Comparison of ENCODE assay signal across 8 cellular contexts in genomic region chr10:103244663-103245271, GRCh38. TPM values are rescaled to one million over a fixed set of nuclear protein-coding genes. Genes with fewer than 3 reads are reported as not detected.
DNase-seq lines count a peak whose midpoint lies in the region; ATAC-seq and TF ChIP-seq lines count a peak whose summit lies in the region.

No MANE protein-coding gene starts in this region.

- H3K4me1 ChIP-seq in right lobe of liver = peaks cover 0 to 4% (median 0%) of the 10 kb centered on the region in 4 donors

- H3K27me3 ChIP-seq in right lobe of liver = no peaks in the 10 kb centered on the region

- CTCF ChIA-PET in activated CD4-positive, alpha-beta T cell treated with anti-CD3 and anti-CD28 coated beads, Interleukin-2, amount 10 ng/mL, durations not matched to agents 7 days and 5 days (lab: Charles Lee) = interaction anchor here (0.6 to 2.3 kb wide), 25 partner anchors 10 to 526 kb away, joined by 3 to 13 read pairs (median 3); partner anchors contain the start of genes CNNM2 and WBP1L

- H3K36me3 ChIP-seq in right lobe of liver = no peaks in the 10 kb centered on the region

- in situ Hi-C loops in ACHN (cut with HindIII; ENCODE audit: low pct_ligation_motif_present, low pct_unique_long_range_greater_than_20kb, low sequenced_read_pairs) = no loop called here
- in situ Hi-C loops in GM13976 (cut with MboI; ENCODE audit: low sequenced_read_pairs, unreplicated experiment) = no loop called here

- peaks cover 22% of the 10 kb centered on the region for H3K4me1 Mint-ChIP-seq in activated CD4-positive, alpha-beta T cell treated with anti-CD3 and anti-CD28 coated beads, Interleukin-2, amount 10 ng/mL, durations not matched to agents 7 days and 5 days
- H3K4me1 Mint-ChIP-seq in dendritic cell treated with granulocyte-macrophage colony-stimulating factor and Interleukin-4, amounts not matched to agents 40 ng/mL and 50 ng/mL, for 4 days (ENCODE audit: low read depth) = peaks cover 32% of the 10 kb centered on the region

- peaks cover 4% of the 10 kb centered on the region for H3K27me3 Mint-ChIP-seq in activated CD4-positive, alpha-beta T cell treated with anti-CD3 and anti-CD28 coated beads, Interleukin-2, amount 10 ng/mL, durations not matched to agents 7 days and 5 days
- H3K27me3 Mint-ChIP-seq in dendritic cell treated with granulocyte-macrophage colony-stimulating factor and Interleukin-4, amounts not matched to agents 40 ng/mL and 50 ng/mL, for 4 days = no peaks in the 10 kb centered on the region

- peak overlapping the region; percentile 50 for H3K27ac Mint-ChIP-seq in activated CD4-positive, alpha-beta T cell treated with anti-CD3 and anti-CD28 coated beads, Interleukin-2, amount 10 ng/mL, durations not matched to agents 7 days and 5 days
- peak overlapping the region; percentile 28 for H3K27ac Mint-ChIP-seq in dendritic cell treated with granulocyte-macrophage colony-stimulating factor and Interleukin-4, amounts not matched to agents 40 ng/mL and 50 ng/mL, for 4 days

- H3K27ac ChIP-seq in right lobe of liver = no peak overlapping the region

- peak; percentile 87 for DNase-seq in ACHN
- peak; percentile 86 for DNase-seq in GM13976 (ENCODE audit: low spot score)
- DNase-seq in NCI-H460 (ENCODE audit: extremely low read depth, low read depth) = peak; percentile 85
- peak; percentile 74 for DNase-seq in activated CD4-positive, alpha-beta T cell treated with anti-CD3 and anti-CD28 coated beads, Interleukin-2, amount 10 ng/mL, durations not matched to agents 7 days and 5 days
- peak; percentile 47 to 67 (median 64) for DNase-seq in right lobe of liver
- DNase-seq in stimulated activated CD4-positive, alpha-beta T cell treated with anti-CD3 and anti-CD28 coated beads, TNF-alpha, amount 100 ng/mL, for 48 hours (ENCODE audit: low read depth in 3 of 3) = peak; percentile 26 to 50 (median 37)

- WGBS in right lobe of liver (ENCODE audit: insufficient coverage, low coverage, low lambda C conversion rate, missing lambda C conversion rate) = 34% methylated on average over 7 of the region's 9 CpGs

- H3K4me3 Mint-ChIP-seq in activated CD4-positive, alpha-beta T cell treated with anti-CD3 and anti-CD28 coated beads, Interleukin-2, amount 10 ng/mL, durations not matched to agents 7 days and 5 days = no peak overlapping the region
- H3K4me3 Mint-ChIP-seq in dendritic cell treated with granulocyte-macrophage colony-stimulating factor and Interleukin-4, amounts not matched to agents 40 ng/mL and 50 ng/mL, for 4 days = no peak overlapping the region

- TF ChIP-seq CTCF in GM13976 (IDR thresholded peaks at IDR 0.05; ENCODE audit: borderline replicate concordance, control extremely low read depth, extremely low read depth, insufficient read depth, missing control alignments) (peak; percentile 85), right lobe of liver (IDR thresholded peaks at IDR 0.05) (peak; percentile 85 to 90 (median 87))

- no peak overlapping the region for H3K4me3 ChIP-seq in right lobe of liver

- intact Hi-C loops in dendritic cell treated with granulocyte-macrophage colony-stimulating factor and Interleukin-4, amounts not matched to agents 40 ng/mL and 50 ng/mL, for 4 days (cut with micrococcal nuclease) = loop anchor here (1.0 to 10.0 kb wide), 3 partner anchors 130 to 410 kb away; partner anchors contain the start of gene CYP17A1
- intact Hi-C loops in right lobe of liver (cut with DNase I) = loop anchor here in 1 of 2 donors (10.0 kb wide), 2 partner anchors 170 to 330 kb away; partner anchors contain the start of gene CNNM2

- no peaks in the 10 kb centered on the region for H3K36me3 Mint-ChIP-seq in activated CD4-positive, alpha-beta T cell treated with anti-CD3 and anti-CD28 coated beads, Interleukin-2, amount 10 ng/mL, durations not matched to agents 7 days and 5 days (ENCODE audit: low read depth)
- no peaks in the 10 kb centered on the region for H3K36me3 Mint-ChIP-seq in dendritic cell treated with granulocyte-macrophage colony-stimulating factor and Interleukin-4, amounts not matched to agents 40 ng/mL and 50 ng/mL, for 4 days (ENCODE audit: low read depth)

- H3K9me3 Mint-ChIP-seq in activated CD4-positive, alpha-beta T cell treated with anti-CD3 and anti-CD28 coated beads, Interleukin-2, amount 10 ng/mL, durations not matched to agents 7 days and 5 days = no peaks in the 10 kb centered on the region
- no peaks in the 10 kb centered on the region for H3K9me3 Mint-ChIP-seq in dendritic cell treated with granulocyte-macrophage colony-stimulating factor and Interleukin-4, amounts not matched to agents 40 ng/mL and 50 ng/mL, for 4 days

- ATAC-seq in right lobe of liver (peak; percentile 96 to 98 (median 97)), GM19397 (IDR thresholded peaks at IDR 0.05; ENCODE audit: unreplicated experiment) (no peak)

- no peaks in the 10 kb centered on the region for H3K9me3 ChIP-seq in right lobe of liver

- POLR2A ChIA-PET in activated CD4-positive, alpha-beta T cell treated with anti-CD3 and anti-CD28 coated beads, Interleukin-2, amount 10 ng/mL, durations not matched to agents 7 days and 5 days (lab: Charles Lee) = no interaction called here

- TF ChIP-seq POLR2A in right lobe of liver (IDR thresholded peaks at IDR 0.05) = no peak

RNA-seq across cellular contexts. Expression of gene RPEL1, which starts 0.9 kb away (rescaled TPM):
- 0.17 and 0.29 TPM in 2 replicates for total RNA-seq in NCI-H460 (2014; rRNA removed; shearing (Covaris generic))
- 0.32 TPM in 1 of 2 replicates, not detected in the other for polyA plus RNA-seq in NCI-H460 (2014; cell fraction: nucleus; rRNA removed)
- total RNA-seq in activated CD4-positive, alpha-beta T cell treated with anti-CD3 and anti-CD28 coated beads, Interleukin-2, amount 10 ng/mL, durations not matched to agents 7 days and 5 days = not detected
- total RNA-seq in right lobe of liver = not detected

RNA-seq across cellular contexts. Expression of gene INA, which starts 32.2 kb away (rescaled TPM):
- not detected in 2 replicates for total RNA-seq in NCI-H460 (2014; rRNA removed; shearing (Covaris generic))
- not detected in 2 replicates for polyA plus RNA-seq in NCI-H460 (2014; cell fraction: nucleus; rRNA removed)
- under 1 TPM in 1 of 2 experiments, not detected in 1; 0.10 TPM for total RNA-seq in activated CD4-positive, alpha-beta T cell treated with anti-CD3 and anti-CD28 coated beads, Interleukin-2, amount 10 ng/mL, durations not matched to agents 7 days and 5 days
- not detected for total RNA-seq in right lobe of liver

RNA-seq across cellular contexts. Expression of gene NT5C2, which starts 51.7 kb away (rescaled TPM):
- 170 and 220 TPM in 2 replicates for total RNA-seq in NCI-H460 (2014; rRNA removed; shearing (Covaris generic))
- polyA plus RNA-seq in NCI-H460 (2014; cell fraction: nucleus; rRNA removed) = 123 and 129 TPM in 2 replicates
- 10 to 100 TPM; 66.1 to 80.2 TPM for total RNA-seq in activated CD4-positive, alpha-beta T cell treated with anti-CD3 and anti-CD28 coated beads, Interleukin-2, amount 10 ng/mL, durations not matched to agents 7 days and 5 days
- total RNA-seq in right lobe of liver = 10 to 100 TPM; 17.3 to 39.2 (median 32.4) TPM

Comparison
In these comparisons a context has a peak if more than half of its experiments do, and no peak if none do; other contexts are left out.
1. DNase-seq: peak in every context shown above with its lines; median percentile 87 in ACHN; 86 in GM13976; 85 in NCI-H460; 74 in activated CD4-positive, alpha-beta T cell treated with anti-CD3 and anti-CD28 coated beads, Interleukin-2, amount 10 ng/mL, durations not matched to agents 7 days and 5 days; 64 in right lobe of liver; 37 in stimulated activated CD4-positive, alpha-beta T cell treated with anti-CD3 and anti-CD28 coated beads, TNF-alpha, amount 100 ng/mL, for 48 hours.